16 cellular contexts compared by ENCODE assay signal in the genomic region with DNA sequence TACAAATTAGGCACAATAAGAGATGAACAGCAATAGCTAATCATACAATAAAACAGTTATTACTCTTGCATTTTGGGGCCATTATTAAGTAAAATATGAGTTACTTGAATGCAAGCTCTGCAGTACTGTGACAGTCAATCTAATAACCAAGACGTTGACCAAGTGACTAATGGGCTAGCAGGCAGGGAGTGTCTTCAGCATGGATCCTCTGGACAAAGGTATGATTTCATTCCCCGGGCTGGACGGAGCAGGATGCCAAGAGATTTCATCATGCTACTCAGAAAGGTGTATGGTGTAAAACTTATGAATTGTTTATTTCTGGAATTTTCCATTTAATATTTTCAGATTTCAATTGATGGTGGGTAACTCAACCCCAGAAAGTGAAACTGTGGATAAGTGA.
DNase-seq lines count a peak whose midpoint lies in the region; ATAC-seq and TF ChIP-seq lines count a peak whose summit lies in the region.
"Had no signal": no experiment of that assay in that cellular context is flagged by ENCODE, and none has a peak within 500 bp of the region (broad histone marks: within the 10 kb centered on the region; RNA-seq: fewer than 3 reads in every experiment).

No MANE protein-coding gene starts in this region.

- no peaks in the 10 kb centered on the region for H3K27me3 ChIP-seq in psoas muscle (ENCODE audit: insufficient read depth in 3 of 3, low read length in 2 of 3)
- H3K27me3 ChIP-seq: BLaER1 treated with 17β-estradiol and CSF1 and Interleukin-3, amounts not matched to agents 10 nM and 100 nM; SJSA1 had no signal

- peaks cover 8% of the 10 kb centered on the region for H3K4me1 ChIP-seq in psoas muscle
- H3K4me1 ChIP-seq: SJSA1 had no signal

- peaks cover 0 to 24% of the 10 kb centered on the region in 2 donors for H3K36me3 ChIP-seq in psoas muscle (ENCODE audit: insufficient read depth in 1 of 2, low read depth in 1 of 2)

- no peak overlapping the region for H3K4me3 ChIP-seq in psoas muscle
- H3K4me3 ChIP-seq: BLaER1 treated with 17β-estradiol and CSF1 and Interleukin-3, amounts not matched to agents 10 nM and 100 nM; lower lobe of right lung; SJSA1 had no signal

- 22 to 60% (median 31%) methylated on average over 3 of the region's 3 CpGs for WGBS in psoas muscle, 3 donors

- intact Hi-C loops in psoas muscle (cut with DNase I), result loop anchor here in 1 of 2 donors (10.0 kb wide), 1 partner anchor 87 kb away; a partner anchor contains a TSS

- DNase-seq in ELR (ENCODE audit: low read depth), result peak; percentile 21
- peak; percentile 63 for DNase-seq in RWPE1 (ENCODE audit: low spot score)
- DNase-seq in psoas muscle, result no peak
- no peak for DNase-seq in NCI-H526 treated with DMSO at 0.1 percent for 48 hours (lab: John Stamatoyannopoulos, UW)
- DNase-seq: activated CD8-positive, alpha-beta T cell treated with anti-CD3 and anti-CD28 coated beads for 36 hours; DMS79 treated with DMSO at 0.1 percent for 48 hours; lower lobe of right lung; NCI-H146; NCI-H345; nephron progenitor cell had no signal

- CTCF ChIA-PET in RWPE1 (lab: Yijun Ruan, JAX), result no interaction called here

- TF ChIP-seq CTCF in RWPE1 (conservative IDR thresholded peaks at IDR 0.05; ENCODE audit: low read depth), result no peak
- TF ChIP-seq CTCF in psoas muscle (IDR thresholded peaks at IDR 0.05), result no peak

- H3K9me3 ChIP-seq in psoas muscle, result no peaks in the 10 kb centered on the region
- H3K9me3 ChIP-seq: BLaER1 treated with 17β-estradiol and CSF1 and Interleukin-3, amounts not matched to agents 10 nM and 100 nM; lower lobe of right lung; SJSA1 had no signal

- H3K27ac ChIP-seq in RWPE1, result no peak overlapping the region
- H3K27ac ChIP-seq in psoas muscle, result no peak overlapping the region
- H3K27ac ChIP-seq: BLaER1 treated with 17β-estradiol and CSF1 and Interleukin-3, amounts not matched to agents 10 nM and 100 nM; lower lobe of right lung; SJSA1 had no signal

- POLR2A ChIA-PET in RWPE1 (lab: Yijun Ruan, JAX; ENCODE audit: low non-redundant PET), result no interaction called here

- ATAC-seq in esophagus mucosa, result peak; percentile 84
- peak; percentile 65 to 77 (median 71) for ATAC-seq in psoas muscle
- ATAC-seq in GM21390 (IDR thresholded peaks at IDR 0.05; ENCODE audit: unreplicated experiment), result no peak
- no peak for ATAC-seq in HG03045 (IDR thresholded peaks at IDR 0.05; ENCODE audit: unreplicated experiment)
- ATAC-seq: activated CD8-positive, alpha-beta T cell treated with anti-CD3 and anti-CD28 coated beads for 36 hours; activated T-helper 17 cell treated with anti-CD3 and anti-CD28 coated beads, Interleukin-2, amount 50 U/mL, for 72 hours; lower lobe of right lung had no signal

Comparison
In these comparisons a context has a peak if more than half of its experiments do, and no peak if none do; other contexts are left out.
1. DNase-seq: peak in ELR (single experiment) and RWPE1 (single experiment); none in psoas muscle (0 of 2) and NCI-H526 treated with DMSO at 0.1 percent for 48 hours (single experiment).
2. ATAC-seq: peak in esophagus mucosa (single experiment) and psoas muscle (4 of 4); none in GM21390 (single experiment) and HG03045 (single experiment).